1 cellular context compared by ENCODE assay signal in the genomic region with DNA sequence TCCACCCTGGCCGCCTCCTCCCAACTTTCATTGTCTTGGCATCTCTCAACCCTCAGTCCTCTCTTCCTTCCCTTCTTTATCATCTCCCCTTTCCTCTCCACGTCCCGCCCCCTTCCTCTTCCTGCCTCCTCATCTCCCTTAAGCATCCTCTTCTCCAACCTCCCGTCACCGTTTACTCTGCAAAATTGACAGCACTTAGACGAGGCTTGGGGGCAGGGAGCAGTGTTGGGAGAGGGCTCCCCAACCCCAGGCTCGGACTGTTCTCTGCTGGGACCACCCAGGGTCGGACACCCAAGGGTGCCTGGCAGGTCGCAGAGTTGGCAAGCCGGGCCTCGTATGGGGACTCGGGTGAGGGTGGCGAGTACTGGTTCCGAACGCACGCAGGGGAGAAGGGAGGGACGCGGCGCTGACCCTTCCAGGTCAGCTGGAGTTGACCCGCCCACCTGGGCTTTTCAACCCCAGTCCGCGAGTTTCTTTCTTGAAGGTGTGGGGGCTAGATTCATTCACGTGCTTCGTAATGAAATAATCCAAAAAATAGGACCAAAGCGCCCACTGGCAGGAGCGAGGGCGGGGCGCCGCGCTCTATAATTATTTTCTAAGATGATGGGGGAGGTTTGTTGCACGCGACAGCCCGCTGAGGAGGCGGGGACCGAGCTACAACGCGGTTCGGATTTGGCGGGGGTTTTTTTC.
A peak's percentile ranks its signal among the peaks of the same experiment; 100 is the strongest.
TF ChIP-seq lines count a peak whose summit lies in the region.

No MANE protein-coding gene starts in this region.

TF ChIP-seq in HepG2, 621 proteins besides CTCF, POLR2A, EP300 and RAD21:
- TF ChIP-seq KDM1A (CRISPR knock-in tag; IDR thresholded peaks at IDR 0.05) (no peak), RELA (CRISPR knock-in tag; IDR thresholded peaks at IDR 0.05) (no peak), ZNF768 (CRISPR knock-in tag; IDR thresholded peaks at IDR 0.05) (no peak), NFIB (CRISPR knock-in tag; IDR thresholded peaks at IDR 0.05; ENCODE audit: borderline replicate concordance) (peak; percentile 71; the same call in 1 of the 2 replicates), ZMAT3 (CRISPR knock-in tag; conservative IDR thresholded peaks at IDR 0.05) (no peak), ZC3H4 (CRISPR knock-in tag; IDR thresholded peaks at IDR 0.05; ENCODE audit: borderline replicate concordance) (no peak), SCMH1 (CRISPR knock-in tag; IDR thresholded peaks at IDR 0.05; ENCODE audit: borderline replicate concordance) (no peak), ZNF891 (CRISPR knock-in tag; IDR thresholded peaks at IDR 0.05) (peak; percentile 42; the same call in 1 of the 2 replicates), NFKB2 (CRISPR knock-in tag; IDR thresholded peaks at IDR 0.05; ENCODE audit: borderline replicate concordance) (peak; percentile 1; the same call in 1 of the 2 replicates), ZNF430 (CRISPR knock-in tag; IDR thresholded peaks at IDR 0.05) (0 out of 2 replicates have a peak, but pooled peaks have one; percentile 13), U2AF1 (optimal IDR thresholded peaks at IDR 0.05; ENCODE audit: low read depth, low read length) (no peak), MTF2 (CRISPR knock-in tag; IDR thresholded peaks at IDR 0.05; ENCODE audit: borderline replicate concordance) (0 out of 2 replicates have a peak, but pooled peaks have one; percentile 20), ZNF256 (CRISPR knock-in tag; conservative IDR thresholded peaks at IDR 0.05) (no peak), HOXA3 (CRISPR knock-in tag; IDR thresholded peaks at IDR 0.05) (no peak), ZNF101 (CRISPR knock-in tag; IDR thresholded peaks at IDR 0.05; ENCODE audit: borderline replicate concordance, low read depth) (no peak), NRL (CRISPR knock-in tag; IDR thresholded peaks at IDR 0.05; ENCODE audit: borderline replicate concordance) (peak; percentile 51; the same call in 1 of the 2 replicates), PCBP2 (optimal IDR thresholded peaks at IDR 0.05; ENCODE audit: low read depth, low read length, poor library complexity, severe bottlenecking) (peak; percentile 52)
- TF ChIP-seq, protein P1, sequence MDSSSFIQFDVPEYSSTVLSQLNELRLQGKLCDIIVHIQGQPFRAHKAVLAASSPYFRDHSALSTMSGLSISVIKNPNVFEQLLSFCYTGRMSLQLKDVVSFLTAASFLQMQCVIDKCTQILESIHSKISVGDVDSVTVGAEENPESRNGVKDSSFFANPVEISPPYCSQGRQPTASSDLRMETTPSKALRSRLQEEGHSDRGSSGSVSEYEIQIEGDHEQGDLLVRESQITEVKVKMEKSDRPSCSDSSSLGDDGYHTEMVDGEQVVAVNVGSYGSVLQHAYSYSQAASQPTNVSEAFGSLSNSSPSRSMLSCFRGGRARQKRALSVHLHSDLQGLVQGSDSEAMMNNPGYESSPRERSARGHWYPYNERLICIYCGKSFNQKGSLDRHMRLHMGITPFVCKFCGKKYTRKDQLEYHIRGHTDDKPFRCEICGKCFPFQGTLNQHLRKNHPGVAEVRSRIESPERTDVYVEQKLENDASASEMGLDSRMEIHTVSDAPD (CRISPR knock-in tag; IDR thresholded peaks at IDR 0.05): 0 out of 2 replicates have a peak, but pooled peaks have one; percentile 25
- TF ChIP-seq, protein P2, sequence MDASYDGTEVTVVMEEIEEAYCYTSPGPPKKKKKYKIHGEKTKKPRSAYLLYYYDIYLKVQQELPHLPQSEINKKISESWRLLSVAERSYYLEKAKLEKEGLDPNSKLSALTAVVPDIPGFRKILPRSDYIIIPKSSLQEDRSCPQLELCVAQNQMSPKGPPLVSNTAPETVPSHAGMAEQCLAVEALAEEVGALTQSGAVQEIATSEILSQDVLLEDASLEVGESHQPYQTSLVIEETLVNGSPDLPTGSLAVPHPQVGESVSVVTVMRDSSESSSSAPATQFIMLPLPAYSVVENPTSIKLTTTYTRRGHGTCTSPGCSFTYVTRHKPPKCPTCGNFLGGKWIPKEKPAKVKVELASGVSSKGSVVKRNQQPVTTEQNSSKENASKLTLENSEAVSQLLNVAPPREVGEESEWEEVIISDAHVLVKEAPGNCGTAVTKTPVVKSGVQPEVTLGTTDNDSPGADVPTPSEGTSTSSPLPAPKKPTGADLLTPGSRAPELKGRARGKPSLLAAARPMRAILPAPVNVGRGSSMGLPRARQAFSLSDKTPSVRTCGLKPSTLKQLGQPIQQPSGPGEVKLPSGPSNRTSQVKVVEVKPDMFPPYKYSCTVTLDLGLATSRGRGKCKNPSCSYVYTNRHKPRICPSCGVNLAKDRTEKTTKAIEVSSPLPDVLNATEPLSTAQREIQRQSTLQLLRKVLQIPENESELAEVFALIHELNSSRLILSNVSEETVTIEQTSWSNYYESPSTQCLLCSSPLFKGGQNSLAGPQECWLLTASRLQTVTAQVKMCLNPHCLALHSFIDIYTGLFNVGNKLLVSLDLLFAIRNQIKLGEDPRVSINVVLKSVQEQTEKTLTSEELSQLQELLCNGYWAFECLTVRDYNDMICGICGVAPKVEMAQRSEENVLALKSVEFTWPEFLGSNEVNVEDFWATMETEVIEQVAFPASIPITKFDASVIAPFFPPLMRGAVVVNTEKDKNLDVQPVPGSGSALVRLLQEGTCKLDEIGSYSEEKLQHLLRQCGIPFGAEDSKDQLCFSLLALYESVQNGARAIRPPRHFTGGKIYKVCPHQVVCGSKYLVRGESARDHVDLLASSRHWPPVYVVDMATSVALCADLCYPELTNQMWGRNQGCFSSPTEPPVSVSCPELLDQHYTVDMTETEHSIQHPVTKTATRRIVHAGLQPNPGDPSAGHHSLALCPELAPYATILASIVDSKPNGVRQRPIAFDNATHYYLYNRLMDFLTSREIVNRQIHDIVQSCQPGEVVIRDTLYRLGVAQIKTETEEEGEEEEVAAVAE (CRISPR knock-in tag; IDR thresholded peaks at IDR 0.05; ENCODE audit: borderline replicate concordance): no peak
